8 cellular contexts compared by ENCODE assay signal in the genomic region with DNA sequence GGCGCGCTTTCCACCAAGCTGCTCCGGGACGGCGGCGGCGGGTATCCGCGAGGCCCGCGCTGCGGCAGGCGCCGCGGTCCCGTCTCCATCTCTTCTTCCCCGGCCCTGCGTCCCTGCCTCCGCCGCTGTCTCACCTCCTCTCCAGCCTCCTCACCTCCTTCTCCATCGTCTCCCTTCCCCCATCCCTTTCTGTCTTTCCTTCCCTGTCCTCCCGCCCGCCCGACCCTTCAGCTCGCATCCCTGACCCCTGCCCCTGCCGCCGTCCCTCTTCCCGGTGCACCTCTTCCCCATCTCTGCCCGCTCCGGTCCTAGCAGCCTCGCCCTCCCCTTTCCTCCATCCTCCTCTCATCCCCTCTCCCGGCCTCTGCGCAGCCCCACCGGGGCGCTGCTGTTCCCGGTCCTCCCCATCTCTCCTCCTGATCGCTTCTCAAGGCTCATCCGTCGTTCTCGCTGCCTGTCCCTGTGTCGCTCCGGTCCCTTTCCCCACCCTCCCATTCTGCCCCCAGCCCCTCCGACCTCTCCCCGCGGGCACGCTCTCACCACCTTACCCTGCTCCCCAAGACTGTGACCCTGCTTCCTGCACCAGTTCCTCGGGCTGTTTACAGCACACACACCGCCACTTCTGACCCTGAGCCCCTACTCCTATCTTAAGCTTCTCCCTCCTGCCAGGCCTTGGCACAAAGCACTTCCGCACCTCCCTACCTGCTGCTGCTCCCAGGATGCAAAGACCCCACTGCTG. TPM values are rescaled to one million over a fixed set of nuclear protein-coding genes. Genes with fewer than 3 reads are reported as not detected.
DNase-seq lines count a peak whose midpoint lies in the region; ATAC-seq and TF ChIP-seq lines count a peak whose summit lies in the region.

No MANE protein-coding gene starts in this region.

- H3F3A ChIP-seq in DOHH2 (ENCODE audit: control insufficient read depth, insufficient read depth) = no peaks in the 10 kb centered on the region

- H3K4me3 ChIP-seq in DOHH2 (ENCODE audit: low read length) = peak overlapping the region; percentile 79
- peak overlapping the region; percentile 60 for H3K4me3 ChIP-seq in HEK293 (ENCODE audit: low read depth, low read length)

- peak overlapping the region; percentile 95 for H3K4me2 ChIP-seq in DOHH2 (ENCODE audit: low read length)

- peaks cover 28% of the 10 kb centered on the region for H3K79me2 ChIP-seq in DOHH2 (ENCODE audit: control insufficient read depth, low read length)

- peaks cover 2% of the 10 kb centered on the region; the same call in 1 of the 2 replicates for H3K36me3 ChIP-seq in DOHH2 (ENCODE audit: control insufficient read depth, low read length)
- H3K36me3 ChIP-seq in HEK293 (ENCODE audit: control insufficient read depth in 2 of 2, insufficient read depth in 1 of 2, low read length in 2 of 2) = peaks cover 0 to 8% of the 10 kb centered on the region in 2 experiments; a peak in 1 of 3 replicates

- no peak for TF ChIP-seq CTCF in DOHH2 (IDR thresholded peaks at IDR 0.05; ENCODE audit: low read depth, low read length, poor library complexity, severe bottlenecking)
- peak; percentile 70 for TF ChIP-seq CTCF in HEK293 (tag by site-specific recombination; IDR thresholded peaks at IDR 0.05)

- POLR2A ChIA-PET in HEK293 (lab: Yijun Ruan, JAX) = interaction anchor here (0.7 to 2.3 kb wide), 4 partner anchors 9 to 39 kb away, joined by 4 to 11 read pairs (median 8); no protein-coding TSS in a partner anchor

- H3K27me3 ChIP-seq in DOHH2 (ENCODE audit: control insufficient read depth, low read length) = no peaks in the 10 kb centered on the region

- H3K9me3 ChIP-seq in DOHH2 (ENCODE audit: control insufficient read depth, insufficient read depth, low read length) = no peaks in the 10 kb centered on the region
- H3K9me3 ChIP-seq in HEK293 (ENCODE audit: control insufficient read depth, insufficient read depth, low read depth, low read length) = no peaks in the 10 kb centered on the region

- H3K4me3 Mint-ChIP-seq in effector memory CD8-positive, alpha-beta T cell = peak overlapping the region; percentile 93 to 97
- peak overlapping the region; percentile 91 for H3K4me3 Mint-ChIP-seq in natural killer cell treated with Interleukin-12 subunit alpha and Interleukin-12 subunit beta and Interleukin-15 and Interleukin-18, amount 100 ng/mL, for 72 hours

- no peaks in the 10 kb centered on the region for H3K9me2 ChIP-seq in DOHH2 (replicated peaks; ENCODE audit: control insufficient read depth, low read length)

- H3K9me3 Mint-ChIP-seq in effector memory CD8-positive, alpha-beta T cell = no peaks in the 10 kb centered on the region
- H3K9me3 Mint-ChIP-seq in natural killer cell treated with Interleukin-12 subunit alpha and Interleukin-12 subunit beta and Interleukin-15 and Interleukin-18, amount 100 ng/mL, for 72 hours = no peaks in the 10 kb centered on the region

- peak overlapping the region; percentile 92 to 95 for H3K27ac Mint-ChIP-seq in effector memory CD8-positive, alpha-beta T cell
- H3K27ac Mint-ChIP-seq in natural killer cell treated with Interleukin-12 subunit alpha and Interleukin-12 subunit beta and Interleukin-15 and Interleukin-18, amount 100 ng/mL, for 72 hours = peak overlapping the region; percentile 92 to 96

- peak; percentile 45 for ATAC-seq in SK-N-SH treated with all-trans-retinoic acid at 6 μM for 48 hours
- ATAC-seq in effector memory CD8-positive, alpha-beta T cell (replicated peaks) = no peak
- ATAC-seq in natural killer cell treated with Interleukin-12 subunit alpha and Interleukin-12 subunit beta and Interleukin-15 and Interleukin-18, amount 100 ng/mL, for 72 hours = no peak
- no peak for ATAC-seq in HG02610 (IDR thresholded peaks at IDR 0.05; ENCODE audit: unreplicated experiment)

- H3K27me3 Mint-ChIP-seq in effector memory CD8-positive, alpha-beta T cell = no peaks in the 10 kb centered on the region
- no peaks in the 10 kb centered on the region for H3K27me3 Mint-ChIP-seq in natural killer cell treated with Interleukin-12 subunit alpha and Interleukin-12 subunit beta and Interleukin-15 and Interleukin-18, amount 100 ng/mL, for 72 hours

- H3K4me1 Mint-ChIP-seq in effector memory CD8-positive, alpha-beta T cell (ENCODE audit: low read depth in 2 of 2) = peaks cover 40 to 43% of the 10 kb centered on the region in 2 donors
- peaks cover 28 to 36% of the 10 kb centered on the region in 2 donors for H3K4me1 Mint-ChIP-seq in natural killer cell treated with Interleukin-12 subunit alpha and Interleukin-12 subunit beta and Interleukin-15 and Interleukin-18, amount 100 ng/mL, for 72 hours (ENCODE audit: low read depth in 2 of 2)

- H3K4me1 ChIP-seq in DOHH2 (ENCODE audit: control insufficient read depth, low read length) (peaks cover 26% of the 10 kb centered on the region), HEK293 (ENCODE audit: control insufficient read depth, insufficient read depth, low read length) (no peaks in the 10 kb centered on the region)

- H3K27ac ChIP-seq in DOHH2 (ENCODE audit: low read depth, low read length) (peak overlapping the region; percentile 19), HEK293 (ENCODE audit: extremely low read depth, low read depth, low read length) (no peak overlapping the region)

- no peak for DNase-seq in effector memory CD8-positive, alpha-beta T cell
- DNase-seq in natural killer cell treated with Interleukin-12 subunit alpha and Interleukin-12 subunit beta and Interleukin-15 and Interleukin-18, amount 100 ng/mL, for 72 hours (ENCODE audit: low spot score) = no peak
- no peak for DNase-seq in T1000 (lab: John Stamatoyannopoulos, UW)
- DNase-seq in effector CD8-positive, alpha-beta T cell (lab: John Stamatoyannopoulos, UW) = no peak

- peaks cover 8% of the 10 kb centered on the region; the same call in 1 of the 2 replicates for H4K20me1 ChIP-seq in DOHH2 (ENCODE audit: control insufficient read depth, insufficient read depth, low read depth, low read length)

- peaks cover 21% of the 10 kb centered on the region for H3K36me3 Mint-ChIP-seq in effector memory CD8-positive, alpha-beta T cell (ENCODE audit: insufficient read depth)
- no peaks in the 10 kb centered on the region for H3K36me3 Mint-ChIP-seq in natural killer cell treated with Interleukin-12 subunit alpha and Interleukin-12 subunit beta and Interleukin-15 and Interleukin-18, amount 100 ng/mL, for 72 hours

- CTCF ChIA-PET in HEK293 (lab: Yijun Ruan, JAX) = interaction anchor here (0.6 to 0.8 kb wide), 2 partner anchors 11 to 16 kb away, joined by 3 to 4 read pairs; no protein-coding TSS in a partner anchor

TF ChIP-seq in HEK293, 187 proteins besides CTCF, POLR2A, EP300 and RAD21 (continues in another document):
- TF ChIP-seq GFI1B (tag by site-specific recombination; IDR thresholded peaks at IDR 0.05) (no peak), ZNF335 (tag by site-specific recombination; conservative IDR thresholded peaks at IDR 0.05) (peak; percentile 93), OSR2 (tag by site-specific recombination; IDR thresholded peaks at IDR 0.05) (peak; percentile 4; the same call in 1 of the 2 replicates), WT1 (tag by site-specific recombination; IDR thresholded peaks at IDR 0.05) (0 out of 2 replicates have a peak, but pooled peaks have one; percentile 40), ZSCAN30 (tag by site-specific recombination; IDR thresholded peaks at IDR 0.05) (peak; percentile 80), ZNF354C (tag by site-specific recombination; IDR thresholded peaks at IDR 0.05; ENCODE audit: borderline replicate concordance, low read depth) (no peak)
- TF ChIP-seq, protein P1, sequence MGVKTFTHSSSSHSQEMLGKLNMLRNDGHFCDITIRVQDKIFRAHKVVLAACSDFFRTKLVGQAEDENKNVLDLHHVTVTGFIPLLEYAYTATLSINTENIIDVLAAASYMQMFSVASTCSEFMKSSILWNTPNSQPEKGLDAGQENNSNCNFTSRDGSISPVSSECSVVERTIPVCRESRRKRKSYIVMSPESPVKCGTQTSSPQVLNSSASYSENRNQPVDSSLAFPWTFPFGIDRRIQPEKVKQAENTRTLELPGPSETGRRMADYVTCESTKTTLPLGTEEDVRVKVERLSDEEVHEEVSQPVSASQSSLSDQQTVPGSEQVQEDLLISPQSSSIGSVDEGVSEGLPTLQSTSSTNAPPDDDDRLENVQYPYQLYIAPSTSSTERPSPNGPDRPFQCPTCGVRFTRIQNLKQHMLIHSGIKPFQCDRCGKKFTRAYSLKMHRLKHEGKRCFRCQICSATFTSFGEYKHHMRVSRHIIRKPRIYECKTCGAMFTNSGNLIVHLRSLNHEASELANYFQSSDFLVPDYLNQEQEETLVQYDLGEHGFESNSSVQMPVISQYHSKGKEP (tag by site-specific recombination; IDR thresholded peaks at IDR 0.05) = no peak

TF ChIP-seq in SK-N-SH treated with all-trans-retinoic acid at 6 μM for 48 hours, 23 proteins besides CTCF, POLR2A, EP300 and RAD21 (continues in another document):
- TF ChIP-seq GLIS3 (CRISPR knock-in tag; IDR thresholded peaks at IDR 0.05) (no peak), PPARA (CRISPR knock-in tag; IDR thresholded peaks at IDR 0.05; ENCODE audit: borderline replicate concordance) (no peak), ISL1 (CRISPR knock-in tag; IDR thresholded peaks at IDR 0.05) (no peak), ZNF565 (CRISPR knock-in tag; conservative IDR thresholded peaks at IDR 0.05; ENCODE audit: low read depth) (no peak), RARB (CRISPR knock-in tag; IDR thresholded peaks at IDR 0.05) (no peak), ZNF70 (CRISPR knock-in tag; IDR thresholded peaks at IDR 0.05) (no peak), POU6F1 (CRISPR knock-in tag; IDR thresholded peaks at IDR 0.05; ENCODE audit: borderline replicate concordance, low read depth) (no peak), ZC3H10 (CRISPR knock-in tag; IDR thresholded peaks at IDR 0.05) (no peak)

RNA-seq across cellular contexts. Expression of gene NPHP4, which starts 0.8 kb away (rescaled TPM):
- total RNA-seq in natural killer cell treated with Interleukin-12 subunit alpha and Interleukin-12 subunit beta and Interleukin-15 and Interleukin-18, amount 100 ng/mL, for 72 hours = 10 to 100 TPM; 27.6 to 58.5 TPM

RNA-seq across cellular contexts. Expression of gene KCNAB2, which starts 52.7 kb away (rescaled TPM):
- total RNA-seq in natural killer cell treated with Interleukin-12 subunit alpha and Interleukin-12 subunit beta and Interleukin-15 and Interleukin-18, amount 100 ng/mL, for 72 hours = 100 to 1,000 TPM; 157 to 360 TPM
